8 cellular contexts compared by ENCODE assay signal in the genomic region with DNA sequence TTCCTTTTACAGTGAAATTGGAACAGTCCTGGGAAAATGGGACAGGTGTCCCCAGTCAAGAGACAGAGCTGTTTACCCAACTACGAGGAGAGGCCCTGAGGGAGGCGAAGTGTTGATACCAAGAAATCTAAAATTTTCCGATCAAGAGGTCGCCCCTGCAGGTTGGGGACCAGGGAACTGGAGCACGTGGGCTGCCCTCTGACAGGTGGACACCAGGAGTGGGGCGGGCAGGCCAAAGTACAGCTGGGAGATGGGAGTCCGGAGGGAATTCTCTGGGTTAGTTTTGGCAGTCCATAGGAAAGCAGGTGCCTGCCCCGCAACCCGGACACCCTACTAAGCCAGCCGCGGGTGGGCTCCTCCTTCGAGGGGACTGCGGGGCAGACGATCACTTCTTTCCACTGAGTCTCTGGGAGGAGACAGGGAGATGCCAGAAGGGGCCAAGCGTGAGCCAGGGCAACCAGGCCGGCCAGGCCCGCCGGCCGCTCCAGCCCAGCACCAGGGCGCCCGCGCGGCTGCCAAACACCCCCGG. TPM values are rescaled to one million over a fixed set of nuclear protein-coding genes. Genes with fewer than 3 reads are reported as not detected.
A peak's percentile ranks its signal among the peaks of the same experiment; 100 is the strongest.
DNase-seq lines count a peak whose midpoint lies in the region; ATAC-seq, FAIRE-seq and TF ChIP-seq lines count a peak whose summit lies in the region.

No MANE protein-coding gene starts in this region.

- TF ChIP-seq CTCF in kidney (IDR thresholded peaks at IDR 0.05; ENCODE audit: borderline replicate concordance, extremely low read depth, insufficient read depth) (no peak), stomach (IDR thresholded peaks at IDR 0.05) (no peak)

- H3K36me3 ChIP-seq in kidney (ENCODE audit: control insufficient read depth in 1 of 2, insufficient read depth in 2 of 2, low read length in 2 of 2): no peaks in the 10 kb centered on the region
- no peaks in the 10 kb centered on the region for H3K36me3 ChIP-seq in stomach

- WGBS in stomach, 5 donors: 16 to 39% (median 18%) methylated on average over 8 to 24 of the region's 24 CpGs

- intact Hi-C loops in activated T-helper 2 cell treated with anti-CD3 and anti-CD28 coated beads, Interferon-gamma antibody, Interleukin-2, Interleukin-4, amounts not matched to agents 10 μg/mL and 5 μg/mL and 100 μg/mL, durations not matched to agents 14 hours and 24 hours and 36 hours (cut with micrococcal nuclease): loop anchor here (2.0 to 5.0 kb wide), 2 partner anchors 64 to 84 kb away; no protein-coding TSS in a partner anchor
- intact Hi-C loops in kidney (cut with DNase I) (no loop called here), stomach (cut with DNase I; ENCODE audit: low total_unique reads) (no loop called here)

- H3K27me3 ChIP-seq in stomach: peaks cover 0 to 36% (median 9%) of the 10 kb centered on the region in 3 donors

- no peak overlapping the region for H3K9ac ChIP-seq in kidney (ENCODE audit: low read length in 2 of 2)

- H3K27ac ChIP-seq in kidney (ENCODE audit: low read depth in 2 of 2, low read length in 2 of 2) (peak overlapping the region; percentile 43 to 60), stomach (peak overlapping the region in 4 of 5 donors; percentile 70 to 95 (median 92))

- no peak for ATAC-seq in GM18505 (IDR thresholded peaks at IDR 0.05; ENCODE audit: unreplicated experiment)
- ATAC-seq in GM19395 (IDR thresholded peaks at IDR 0.05; ENCODE audit: unreplicated experiment): no peak

- no peak overlapping the region for H3K4me3 ChIP-seq in kidney (ENCODE audit: low read length in 2 of 2)
- H3K4me3 ChIP-seq in stomach: peak overlapping the region; percentile 75 to 84 (median 80)

- H3K4me1 Mint-ChIP-seq in activated T-helper 2 cell treated with anti-CD3 and anti-CD28 coated beads, Interferon-gamma antibody, Interleukin-2, Interleukin-4, amounts not matched to agents 10 μg/mL and 5 μg/mL and 100 μg/mL, durations not matched to agents 14 hours and 24 hours and 36 hours (ENCODE audit: low read depth): peaks cover 21% of the 10 kb centered on the region

- TF ChIP-seq POLR2A in stomach (IDR thresholded peaks at IDR 0.05) (no peak), GM18505 (IDR thresholded peaks at IDR 0.05; ENCODE audit: borderline replicate concordance, extremely low read depth, insufficient read depth, insufficient read length) (no peak)

- H3K4me3 Mint-ChIP-seq in activated T-helper 2 cell treated with anti-CD3 and anti-CD28 coated beads, Interferon-gamma antibody, Interleukin-2, Interleukin-4, amounts not matched to agents 10 μg/mL and 5 μg/mL and 100 μg/mL, durations not matched to agents 14 hours and 24 hours and 36 hours (ENCODE audit: low read depth): peak overlapping the region; percentile 79

- peaks cover 40% of the 10 kb centered on the region for H3K27me3 Mint-ChIP-seq in activated T-helper 2 cell treated with anti-CD3 and anti-CD28 coated beads, Interferon-gamma antibody, Interleukin-2, Interleukin-4, amounts not matched to agents 10 μg/mL and 5 μg/mL and 100 μg/mL, durations not matched to agents 14 hours and 24 hours and 36 hours (ENCODE audit: low read depth)

- no peak for FAIRE-seq in kidney (lab: Jason Lieb, UNC)

- H3K36me3 Mint-ChIP-seq in activated T-helper 2 cell treated with anti-CD3 and anti-CD28 coated beads, Interferon-gamma antibody, Interleukin-2, Interleukin-4, amounts not matched to agents 10 μg/mL and 5 μg/mL and 100 μg/mL, durations not matched to agents 14 hours and 24 hours and 36 hours (ENCODE audit: low read depth): no peaks in the 10 kb centered on the region

- H3K4me1 ChIP-seq in kidney (ENCODE audit: control insufficient read depth in 1 of 2, insufficient read depth in 1 of 2, low read depth in 1 of 2, low read length in 2 of 2) (peaks cover 0 to 15% of the 10 kb centered on the region in 2 donors), stomach (peaks cover 12 to 35% (median 29%) of the 10 kb centered on the region in 4 donors)

- H3K9me3 ChIP-seq in kidney (ENCODE audit: control insufficient read depth in 1 of 2, low read length in 2 of 2): no peaks in the 10 kb centered on the region
- H3K9me3 ChIP-seq in stomach: no peaks in the 10 kb centered on the region

- H3K9me3 Mint-ChIP-seq in activated T-helper 2 cell treated with anti-CD3 and anti-CD28 coated beads, Interferon-gamma antibody, Interleukin-2, Interleukin-4, amounts not matched to agents 10 μg/mL and 5 μg/mL and 100 μg/mL, durations not matched to agents 14 hours and 24 hours and 36 hours: no peaks in the 10 kb centered on the region

- peak; percentile 60 for DNase-seq in NCI-H146 (lab: John Stamatoyannopoulos, UW)
- DNase-seq in NCI-H146 treated with DMSO at 0.1 percent for 48 hours (lab: John Stamatoyannopoulos, UW; ENCODE audit: unreplicated experiment): no peak
- DNase-seq in activated T-helper 2 cell treated with anti-CD3 and anti-CD28 coated beads, Interferon-gamma antibody, Interleukin-2, Interleukin-4, amounts not matched to agents 10 μg/mL and 5 μg/mL and 100 μg/mL, durations not matched to agents 14 hours and 24 hours and 36 hours (ENCODE audit: low spot score): no peak
- peak; percentile 89 for DNase-seq in kidney
- no peak for DNase-seq in stomach
- DNase-seq in stimulated activated CD4-positive, alpha-beta T cell treated with anti-CD3 and anti-CD28 coated beads, Interleukin-4, amount 100 ng/mL, for 4 hours: no peak

- no peak for TF ChIP-seq EP300 in stomach (IDR thresholded peaks at IDR 0.05)

- peak overlapping the region; percentile 79 for H3K27ac Mint-ChIP-seq in activated T-helper 2 cell treated with anti-CD3 and anti-CD28 coated beads, Interferon-gamma antibody, Interleukin-2, Interleukin-4, amounts not matched to agents 10 μg/mL and 5 μg/mL and 100 μg/mL, durations not matched to agents 14 hours and 24 hours and 36 hours

RNA-seq across cellular contexts. Expression of a gene that starts 0.9 kb away (rescaled TPM):
- total RNA-seq in activated T-helper 2 cell treated with anti-CD3 and anti-CD28 coated beads, Interferon-gamma antibody, Interleukin-2, Interleukin-4, amounts not matched to agents 10 μg/mL and 5 μg/mL and 100 μg/mL, durations not matched to agents 14 hours and 24 hours and 36 hours: 5.7 and 6.1 TPM in 2 replicates
- total RNA-seq in kidney: 13.7 TPM
- 1.1 TPM for polyA plus RNA-seq in kidney (ENCODE audit: insufficient read depth, low read depth, low replicate concordance)
- 10 to 100 TPM in 1 of 5 donors, 1 to 10 TPM in 4; 3.1 to 26.9 (median 7.7) TPM for total RNA-seq in stomach
- 1 to 10 TPM; 1.4 to 2.0 (median 1.9) TPM for polyA plus RNA-seq in stomach

Comparison
In these comparisons a context has a peak if more than half of its experiments do, and no peak if none do; other contexts are left out.
1. DNase-seq: peak in NCI-H146 (single experiment) and kidney (single experiment); none in NCI-H146 treated with DMSO at 0.1 percent for 48 hours (single experiment), activated T-helper 2 cell treated with anti-CD3 and anti-CD28 coated beads, Interferon-gamma antibody, Interleukin-2, Interleukin-4, amounts not matched to agents 10 μg/mL and 5 μg/mL and 100 μg/mL, durations not matched to agents 14 hours and 24 hours and 36 hours (single experiment), stomach (single experiment) and stimulated activated CD4-positive, alpha-beta T cell treated with anti-CD3 and anti-CD28 coated beads, Interleukin-4, amount 100 ng/mL, for 4 hours (0 of 2).
2. H3K4me3 ChIP-seq: peak in stomach (4 of 4); none in kidney (0 of 2).